In genomic region chr2:121185571-121186074, GRCh38 we compare ENCODE assay signal across 10 cellular contexts.
DNase-seq lines count a peak whose midpoint lies in the region; ATAC-seq and TF ChIP-seq lines count a peak whose summit lies in the region.
"Had no signal": no experiment of that assay in that cellular context is flagged by ENCODE, and none has a peak within 500 bp of the region (broad histone marks: within the 10 kb centered on the region; RNA-seq: fewer than 3 reads in every experiment).

No MANE protein-coding gene starts in this region.

- no peak overlapping the region for H3K27ac ChIP-seq in HCT116 (ENCODE audit: low read depth, low read length)
- no peak overlapping the region for H3K27ac ChIP-seq in coronary artery
- H3K27ac ChIP-seq in gastroesophageal sphincter: no peak overlapping the region
- H3K27ac ChIP-seq in Peyer's patch: no peak overlapping the region

- TF ChIP-seq CTCF in HCT116 (IDR thresholded peaks at IDR 0.05 in 2 of 3, conservative IDR thresholded peaks at IDR 0.05 in 1 of 3; ENCODE audit: borderline replicate concordance in 1 of 3, insufficient read depth in 1 of 3, low read depth in 2 of 3, low read length in 2 of 3): no peak
- no peak for TF ChIP-seq CTCF in coronary artery (IDR thresholded peaks at IDR 0.05)
- TF ChIP-seq CTCF in gastroesophageal sphincter (IDR thresholded peaks at IDR 0.05): no peak
- TF ChIP-seq CTCF in Peyer's patch (IDR thresholded peaks at IDR 0.05): no peak

- peak; percentile 69 for ATAC-seq in HCT116
- no peak for ATAC-seq in gastroesophageal sphincter

- H3K27me3 ChIP-seq in HCT116 (ENCODE audit: insufficient read depth, low read length) (no peaks in the 10 kb centered on the region), gastroesophageal sphincter (no peaks in the 10 kb centered on the region), Peyer's patch (no peaks in the 10 kb centered on the region)

- H3K79me2 ChIP-seq in HCT116 (ENCODE audit: insufficient read depth, low read length): no peaks in the 10 kb centered on the region

- H3K9me3 ChIP-seq in HCT116 (ENCODE audit: control insufficient read depth in 1 of 2, insufficient read depth in 1 of 2, low read depth in 1 of 2, low read length in 2 of 2) (no peaks in the 10 kb centered on the region), gastroesophageal sphincter (no peaks in the 10 kb centered on the region), Peyer's patch (no peaks in the 10 kb centered on the region)

- RAD21 ChIA-PET in HCT116 (lab: Charles Lee; ENCODE audit: low non-redundant PET in 1 of 2, low total read pairs in 2 of 2, uncharacterized antibody in 2 of 2, unreplicated experiment in 2 of 2): no interaction called here

- H3K27ac Mint-ChIP-seq in T-helper 2 cell treated with Interferon-gamma antibody and Interleukin-4, amounts not matched to agents 5 μg/mL and 100 μg/mL, for 36 hours: no peak overlapping the region
- H3K27ac Mint-ChIP-seq: activated B cell treated with CpG ODN at 0.5 μM for 24 hours had no signal

- CTCF ChIA-PET in HCT116 (lab: Charles Lee): interaction anchor here (1.4 kb wide), 1 partner anchor 26 kb away, joined by 4 read pairs; no protein-coding TSS in a partner anchor

- H3K36me3 Mint-ChIP-seq in T-helper 2 cell treated with Interferon-gamma antibody and Interleukin-4, amounts not matched to agents 5 μg/mL and 100 μg/mL, for 36 hours (ENCODE audit: low read depth): no peaks in the 10 kb centered on the region

- BruUV-seq in HCT116 (replicated peaks; lab: Mats Ljungman, UMichigan): no TSS peak

- intact Hi-C loops in HCT116 (cut with micrococcal nuclease): no loop called here

- no peaks in the 10 kb centered on the region for H3K9me2 ChIP-seq in HCT116 (ENCODE audit: insufficient read depth)

- DNase-seq in HCT116 (ENCODE audit: low read depth, low spot score) (peak; percentile 8), NCI-H510A (lab: John Stamatoyannopoulos, UW) (peak; percentile 72), coronary artery (ENCODE audit: low spot score) (peak; percentile 62), pons (ENCODE audit: low spot score) (peak; percentile 70), Peyer's patch (no peak), erythroblast (lab: John Stamatoyannopoulos, UW) (no peak)
- DNase-seq in T-helper 2 cell treated with Interferon-gamma antibody and Interleukin-4, amounts not matched to agents 5 μg/mL and 100 μg/mL, for 36 hours (ENCODE audit: low spot score): no peak
- DNase-seq: activated B cell treated with CpG ODN at 0.5 μM for 24 hours, activated gamma-delta T cell had no signal

- H3K9ac ChIP-seq in HCT116 (ENCODE audit: low read length): no peak overlapping the region

- H3K4me1 ChIP-seq in HCT116 (ENCODE audit: control insufficient read depth in 1 of 2, insufficient read depth in 2 of 2, low read length in 2 of 2) (peaks cover 0 to 9% of the 10 kb centered on the region in 2 experiments; a peak in 1 of 4 replicates), gastroesophageal sphincter (no peaks in the 10 kb centered on the region), Peyer's patch (no peaks in the 10 kb centered on the region)

- no peak for TF ChIP-seq EP300 in gastroesophageal sphincter (IDR thresholded peaks at IDR 0.05)

- H3K9me3 Mint-ChIP-seq in T-helper 2 cell treated with Interferon-gamma antibody and Interleukin-4, amounts not matched to agents 5 μg/mL and 100 μg/mL, for 36 hours: no peaks in the 10 kb centered on the region
- H3K9me3 Mint-ChIP-seq: activated B cell treated with CpG ODN at 0.5 μM for 24 hours had no signal

- H2AFZ ChIP-seq in HCT116 (ENCODE audit: low read depth, low read length, poor library complexity, severe bottlenecking): no peak overlapping the region

- peaks cover 3% of the 10 kb centered on the region for H3K27me3 Mint-ChIP-seq in T-helper 2 cell treated with Interferon-gamma antibody and Interleukin-4, amounts not matched to agents 5 μg/mL and 100 μg/mL, for 36 hours (ENCODE audit: low read depth)
- H3K27me3 Mint-ChIP-seq: activated B cell treated with CpG ODN at 0.5 μM for 24 hours had no signal

- no peaks in the 10 kb centered on the region for H4K20me1 ChIP-seq in HCT116 (ENCODE audit: insufficient read depth)

- H3K4me2 ChIP-seq in HCT116 (ENCODE audit: low read length): no peak overlapping the region

- no peak for TF ChIP-seq RAD21 in HCT116 (IDR thresholded peaks at IDR 0.05; ENCODE audit: low read depth)

- H3K4me1 Mint-ChIP-seq in T-helper 2 cell treated with Interferon-gamma antibody and Interleukin-4, amounts not matched to agents 5 μg/mL and 100 μg/mL, for 36 hours (ENCODE audit: low read depth): no peaks in the 10 kb centered on the region
- H3K4me1 Mint-ChIP-seq: activated B cell treated with CpG ODN at 0.5 μM for 24 hours had no signal

- H3K4me3 Mint-ChIP-seq in T-helper 2 cell treated with Interferon-gamma antibody and Interleukin-4, amounts not matched to agents 5 μg/mL and 100 μg/mL, for 36 hours: no peak overlapping the region
- H3K4me3 Mint-ChIP-seq: activated B cell treated with CpG ODN at 0.5 μM for 24 hours had no signal

- POLR2A ChIA-PET in HCT116 (lab: Charles Lee): no interaction called here

- H3K4me3 ChIP-seq in HCT116 (replicated peaks in 1 of 2; ENCODE audit: low read depth in 1 of 2, low read length in 2 of 2) (no peak overlapping the region), coronary artery (no peak overlapping the region), gastroesophageal sphincter (no peak overlapping the region), Peyer's patch (no peak overlapping the region)

- H3K36me3 ChIP-seq in HCT116 (ENCODE audit: control insufficient read depth in 1 of 2, insufficient read depth in 2 of 2, low read length in 2 of 2) (no peaks in the 10 kb centered on the region), gastroesophageal sphincter (no peaks in the 10 kb centered on the region), Peyer's patch (no peaks in the 10 kb centered on the region)

- no peak for TF ChIP-seq POLR2A in HCT116 (IDR thresholded peaks at IDR 0.05; ENCODE audit: borderline replicate concordance, extremely low read depth, insufficient read depth, insufficient read length)
- no peak for TF ChIP-seq POLR2A in gastroesophageal sphincter (IDR thresholded peaks at IDR 0.05)
- TF ChIP-seq POLR2A in Peyer's patch (IDR thresholded peaks at IDR 0.05): no peak
- TF ChIP-seq POLR2A in erythroblast (IDR thresholded peaks at IDR 0.05; ENCODE audit: low read length): no peak

- 52% methylated on average over 4 of the region's 5 CpGs; no CpG with 5 or more reads in 1 of the 2 donors for WGBS in gastroesophageal sphincter (ENCODE audit: low coverage in 1 of 2), 2 donors

TF ChIP-seq in HCT116, 20 proteins besides CTCF, POLR2A, EP300 and RAD21:
- TF ChIP-seq CBX3 (IDR thresholded peaks at IDR 0.05; ENCODE audit: low read depth): no peak
- no peak for TF ChIP-seq ELF1 (IDR thresholded peaks at IDR 0.05; ENCODE audit: borderline replicate concordance, low read depth)
- TF ChIP-seq JUND (IDR thresholded peaks at IDR 0.05): no peak
- TF ChIP-seq SP1 (IDR thresholded peaks at IDR 0.05; ENCODE audit: low read depth): no peak
- TF ChIP-seq EGR1 (IDR thresholded peaks at IDR 0.05; ENCODE audit: low read depth): no peak
- no peak for TF ChIP-seq SIN3A (IDR thresholded peaks at IDR 0.05; ENCODE audit: low read depth)
- no peak for TF ChIP-seq MAX (IDR thresholded peaks at IDR 0.05)
- TF ChIP-seq ZNF274 (IDR thresholded peaks at IDR 0.05; ENCODE audit: low read depth, low read length): no peak

Comparison
In these comparisons a context has a peak if more than half of its experiments do, and no peak if none do; other contexts are left out.
1. DNase-seq: peak in HCT116 (single experiment), NCI-H510A (single experiment), coronary artery (single experiment) and pons (single experiment); none in Peyer's patch (0 of 3), erythroblast (0 of 2) and T-helper 2 cell treated with Interferon-gamma antibody and Interleukin-4, amounts not matched to agents 5 μg/mL and 100 μg/mL, for 36 hours (single experiment).